10 cellular contexts compared by ENCODE assay signal in the genomic region with DNA sequence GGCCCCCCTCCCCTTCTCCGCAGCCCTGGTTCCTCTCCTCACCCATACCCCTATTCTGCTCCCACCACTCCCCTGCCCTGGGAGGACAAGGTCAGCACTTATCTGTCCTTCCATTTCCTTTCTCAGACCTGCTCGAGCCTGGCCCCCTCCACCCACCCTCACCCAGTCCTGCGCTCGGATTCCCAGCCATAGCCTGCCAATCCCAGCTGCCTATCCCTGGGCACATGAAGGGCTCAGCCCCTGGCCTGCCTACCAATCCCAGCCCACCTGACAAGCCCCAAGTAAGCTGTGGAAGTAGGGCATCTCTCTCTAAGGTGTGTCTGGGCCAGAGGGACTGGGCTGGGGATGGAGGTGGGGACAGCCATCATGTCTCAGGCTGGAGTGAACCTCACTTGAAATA. TPM values are rescaled to one million over a fixed set of nuclear protein-coding genes. Genes with fewer than 3 reads are reported as not detected.
DNase-seq lines count a peak whose midpoint lies in the region; ATAC-seq and TF ChIP-seq lines count a peak whose summit lies in the region.
"Had no signal": no experiment of that assay in that cellular context is flagged by ENCODE, and none has a peak within 500 bp of the region (broad histone marks: within the 10 kb centered on the region; RNA-seq: fewer than 3 reads in every experiment).

No MANE protein-coding gene starts in this region.

- peaks cover 14% of the 10 kb centered on the region for H3K27me3 Mint-ChIP-seq in endothelial cell (ENCODE audit: unreplicated experiment)
- peaks cover 53 to 84% of the 10 kb centered on the region in 2 donors for H3K27me3 Mint-ChIP-seq in stimulated activated naive B cell treated with anti-CD40 and anti-IgM and Interleukin-4, amounts not matched to agents 10 μg/mL and 1 μg/mL and 100 μg/mL, for 72 hours

- DNase-seq in NCI-H2227 (lab: John Stamatoyannopoulos, UW; ENCODE audit: unreplicated experiment) (peak; percentile 24), NCI-H2227 treated with DMSO at 0.1 percent for 48 hours (lab: John Stamatoyannopoulos, UW) (no peak), endothelial cell (ENCODE audit: low spot score) (no peak), NCI-H2107 (lab: John Stamatoyannopoulos, UW) (no peak), HuH-7 (ENCODE audit: low spot score) (no peak)
- no peak for DNase-seq in stimulated activated naive B cell treated with anti-CD40 and anti-IgM and Interleukin-4, amounts not matched to agents 10 μg/mL and 1 μg/mL and 100 μg/mL, for 72 hours
- DNase-seq: 8988T, NCI-H146 had no signal

- H3K9me3 Mint-ChIP-seq in endothelial cell (ENCODE audit: unreplicated experiment) = no peaks in the 10 kb centered on the region
- H3K9me3 Mint-ChIP-seq in stimulated activated naive B cell treated with anti-CD40 and anti-IgM and Interleukin-4, amounts not matched to agents 10 μg/mL and 1 μg/mL and 100 μg/mL, for 72 hours = no peaks in the 10 kb centered on the region
- H3K9me3 Mint-ChIP-seq: activated T-cell treated with anti-CD3 and anti-CD28 coated beads, Interleukin-2, amount 50 U/mL, for 4 hours had no signal

- peaks cover 2% of the 10 kb centered on the region for H3K36me3 Mint-ChIP-seq in endothelial cell (ENCODE audit: low read depth, unreplicated experiment)
- peaks cover 0 to 2% of the 10 kb centered on the region in 2 donors for H3K36me3 Mint-ChIP-seq in stimulated activated naive B cell treated with anti-CD40 and anti-IgM and Interleukin-4, amounts not matched to agents 10 μg/mL and 1 μg/mL and 100 μg/mL, for 72 hours

- ATAC-seq in stimulated activated naive B cell treated with anti-CD40 and anti-IgM and Interleukin-4, amounts not matched to agents 10 μg/mL and 1 μg/mL and 100 μg/mL, for 72 hours (replicated peaks) = no peak
- ATAC-seq: left lobe of liver had no signal

- H3K27ac Mint-ChIP-seq in endothelial cell (ENCODE audit: unreplicated experiment) = peak overlapping the region; percentile 80
- peak overlapping the region; percentile 44 for H3K27ac Mint-ChIP-seq in stimulated activated naive B cell treated with anti-CD40 and anti-IgM and Interleukin-4, amounts not matched to agents 10 μg/mL and 1 μg/mL and 100 μg/mL, for 72 hours

- no peak for TF ChIP-seq CTCF in endothelial cell (IDR thresholded peaks at IDR 0.05; ENCODE audit: unreplicated experiment)

- no peak overlapping the region for H3K4me3 Mint-ChIP-seq in endothelial cell (ENCODE audit: unreplicated experiment)
- H3K4me3 Mint-ChIP-seq in stimulated activated naive B cell treated with anti-CD40 and anti-IgM and Interleukin-4, amounts not matched to agents 10 μg/mL and 1 μg/mL and 100 μg/mL, for 72 hours = no peak overlapping the region

- H3K4me1 Mint-ChIP-seq in endothelial cell (ENCODE audit: unreplicated experiment) = peaks cover 48% of the 10 kb centered on the region
- H3K4me1 Mint-ChIP-seq in stimulated activated naive B cell treated with anti-CD40 and anti-IgM and Interleukin-4, amounts not matched to agents 10 μg/mL and 1 μg/mL and 100 μg/mL, for 72 hours = peaks cover 9 to 21% of the 10 kb centered on the region in 2 donors

RNA-seq across cellular contexts. Expression of gene BLACAT1, which starts 5.4 kb away (rescaled TPM):
- total RNA-seq in endothelial cell (ENCODE audit: unreplicated experiment) = 2.2 TPM

RNA-seq across cellular contexts. Expression of gene LEMD1, which starts 28.6 kb away (rescaled TPM):
- total RNA-seq in endothelial cell (ENCODE audit: unreplicated experiment) = 3.0 TPM
- total RNA-seq: left lobe of liver had no signal

RNA-seq across cellular contexts. Expression of gene CDK18, which starts 54.0 kb away (rescaled TPM):
- 12.4 TPM for total RNA-seq in endothelial cell (ENCODE audit: unreplicated experiment)
